Comparison of ENCODE assay signal across 9 cellular contexts in genomic region chr13:75687145-75687763, GRCh38. TPM values are rescaled to one million over a fixed set of nuclear protein-coding genes. Genes with fewer than 3 reads are reported as not detected.
DNase-seq lines count a peak whose midpoint lies in the region; ATAC-seq and TF ChIP-seq lines count a peak whose summit lies in the region.
"Had no signal": no experiment of that assay in that cellular context is flagged by ENCODE, and none has a peak within 500 bp of the region (broad histone marks: within the 10 kb centered on the region; RNA-seq: fewer than 3 reads in every experiment).

No MANE protein-coding gene starts in this region.

- no peak overlapping the region for H3K18ac ChIP-seq in trophoblast cell (ENCODE audit: low read length)

- no peak overlapping the region for H3K9ac ChIP-seq in trophoblast cell (ENCODE audit: low read length)

- H3K4me1 Mint-ChIP-seq in activated T-helper 1 cell treated with anti-CD3 and anti-CD28 coated beads, Interleukin-12 subunit alpha, Interleukin-12 subunit beta, Interleukin-2, Interleukin-4 antibody, amounts not matched to agents 30 ng/mL and 10 ng/mL and 1 ng/mL, durations not matched to agents 14 hours and 24 hours and 36 hours (ENCODE audit: low read depth) = peaks cover 8% of the 10 kb centered on the region

- no peak overlapping the region for H3K23ac ChIP-seq in trophoblast cell (ENCODE audit: low read length)

- H4K8ac ChIP-seq in trophoblast cell (ENCODE audit: low read depth, low read length) = no peak overlapping the region

- H3K36me3 ChIP-seq in trophoblast cell (ENCODE audit: control insufficient read depth in 1 of 2, insufficient read depth in 2 of 2, low read length in 2 of 2) = peaks cover 0 to 2% of the 10 kb centered on the region in 2 experiments

- no peaks in the 10 kb centered on the region for H3K79me2 ChIP-seq in trophoblast cell (ENCODE audit: control insufficient read depth, insufficient read depth, low read length, poor library complexity)

- no peak overlapping the region for H3K4me2 ChIP-seq in trophoblast cell (ENCODE audit: low read length)

- H3K4me1 ChIP-seq in trophoblast cell (ENCODE audit: control insufficient read depth in 1 of 2, insufficient read depth in 2 of 2, low read length in 2 of 2) = peaks cover 5 to 11% of the 10 kb centered on the region in 2 experiments

- no peaks in the 10 kb centered on the region for H3K27me3 ChIP-seq in trophoblast cell (ENCODE audit: insufficient read depth, low read length)

- no peak overlapping the region for H3K27ac Mint-ChIP-seq in activated T-helper 1 cell treated with anti-CD3 and anti-CD28 coated beads, Interleukin-12 subunit alpha, Interleukin-12 subunit beta, Interleukin-2, Interleukin-4 antibody, amounts not matched to agents 30 ng/mL and 10 ng/mL and 1 ng/mL, durations not matched to agents 14 hours and 24 hours and 36 hours

- TF ChIP-seq CTCF in GM12874 (IDR thresholded peaks at IDR 0.05; ENCODE audit: insufficient read depth, low read depth, low read length) = peak; percentile 10; the same call in 1 of the 2 replicates

- no peak overlapping the region for H3K4me3 Mint-ChIP-seq in activated T-helper 1 cell treated with anti-CD3 and anti-CD28 coated beads, Interleukin-12 subunit alpha, Interleukin-12 subunit beta, Interleukin-2, Interleukin-4 antibody, amounts not matched to agents 30 ng/mL and 10 ng/mL and 1 ng/mL, durations not matched to agents 14 hours and 24 hours and 36 hours

- H3K14ac ChIP-seq in trophoblast cell (ENCODE audit: low read length) = no peak overlapping the region

- no peak for ATAC-seq in GM21723 (IDR thresholded peaks at IDR 0.05; ENCODE audit: unreplicated experiment)

- no peak overlapping the region for H4K91ac ChIP-seq in trophoblast cell (ENCODE audit: low read depth, low read length)

- H3K36me3 Mint-ChIP-seq in activated T-helper 1 cell treated with anti-CD3 and anti-CD28 coated beads, Interleukin-12 subunit alpha, Interleukin-12 subunit beta, Interleukin-2, Interleukin-4 antibody, amounts not matched to agents 30 ng/mL and 10 ng/mL and 1 ng/mL, durations not matched to agents 14 hours and 24 hours and 36 hours (ENCODE audit: low read depth) = no peaks in the 10 kb centered on the region

- no peak overlapping the region for H2BK120ac ChIP-seq in trophoblast cell (ENCODE audit: insufficient read depth, low read length, poor library complexity)

- no peak overlapping the region for H2BK12ac ChIP-seq in trophoblast cell (ENCODE audit: low read length)

- H3K27ac ChIP-seq in trophoblast cell (ENCODE audit: low read depth, low read length) = no peak overlapping the region

- DNase-seq in NCI-H226 = peak; percentile 16
- DNase-seq in dermis blood vessel endothelial cell = peak; percentile 62
- peak; percentile 12 to 73 for DNase-seq in trophoblast cell
- DNase-seq in islet precursor cell = no peak
- no peak for DNase-seq in midbrain (lab: John Stamatoyannopoulos, UW)
- DNase-seq in activated T-helper 1 cell treated with anti-CD3 and anti-CD28 coated beads, Interleukin-12 subunit alpha, Interleukin-12 subunit beta, Interleukin-2, Interleukin-4 antibody, amounts not matched to agents 30 ng/mL and 10 ng/mL and 1 ng/mL, durations not matched to agents 14 hours and 24 hours and 36 hours (ENCODE audit: low spot score) = no peak
- DNase-seq: left cardiac atrium had no signal

- no peaks in the 10 kb centered on the region for H3K27me3 Mint-ChIP-seq in activated T-helper 1 cell treated with anti-CD3 and anti-CD28 coated beads, Interleukin-12 subunit alpha, Interleukin-12 subunit beta, Interleukin-2, Interleukin-4 antibody, amounts not matched to agents 30 ng/mL and 10 ng/mL and 1 ng/mL, durations not matched to agents 14 hours and 24 hours and 36 hours (ENCODE audit: insufficient read depth)

- no peaks in the 10 kb centered on the region for H3K9me3 ChIP-seq in trophoblast cell (ENCODE audit: insufficient read depth, low read depth, low read length)

- H2BK5ac ChIP-seq in trophoblast cell (ENCODE audit: low read depth, low read length, poor library complexity) = no peak overlapping the region

- H3K9me3 Mint-ChIP-seq in activated T-helper 1 cell treated with anti-CD3 and anti-CD28 coated beads, Interleukin-12 subunit alpha, Interleukin-12 subunit beta, Interleukin-2, Interleukin-4 antibody, amounts not matched to agents 30 ng/mL and 10 ng/mL and 1 ng/mL, durations not matched to agents 14 hours and 24 hours and 36 hours = no peaks in the 10 kb centered on the region

- intact Hi-C loops in activated T-helper 1 cell treated with anti-CD3 and anti-CD28 coated beads, Interleukin-12 subunit alpha, Interleukin-12 subunit beta, Interleukin-2, Interleukin-4 antibody, amounts not matched to agents 30 ng/mL and 10 ng/mL and 1 ng/mL, durations not matched to agents 14 hours and 24 hours and 36 hours (cut with micrococcal nuclease) = no loop called here

- H3K79me1 ChIP-seq in trophoblast cell (ENCODE audit: low read length) = no peaks in the 10 kb centered on the region

- H3K4ac ChIP-seq in trophoblast cell (ENCODE audit: low read depth, low read length) = no peak overlapping the region

- no peak overlapping the region for H2AFZ ChIP-seq in trophoblast cell (ENCODE audit: insufficient read depth, low read length, poor library complexity)

- H2AK5ac ChIP-seq in trophoblast cell (ENCODE audit: low read length) = no peak overlapping the region

- H4K12ac ChIP-seq in trophoblast cell (ENCODE audit: low read depth, low read length) = no peak overlapping the region

- H3K4me3 ChIP-seq in trophoblast cell (ENCODE audit: low read depth, low read length) = no peak overlapping the region

RNA-seq across cellular contexts. Expression of gene LMO7, which starts 51.1 kb away (rescaled TPM):
- total RNA-seq in dermis blood vessel endothelial cell = 36.8 and 45.3 TPM in 2 replicates
- 34.4 and 34.9 TPM in 2 replicates for polyA plus RNA-seq in trophoblast cell (2013)
- 2.9 and 3.2 TPM in 2 replicates for total RNA-seq in activated T-helper 1 cell treated with anti-CD3 and anti-CD28 coated beads, Interleukin-12 subunit alpha, Interleukin-12 subunit beta, Interleukin-2, Interleukin-4 antibody, amounts not matched to agents 30 ng/mL and 10 ng/mL and 1 ng/mL, durations not matched to agents 14 hours and 24 hours and 36 hours

Comparison
In these comparisons a context has a peak if more than half of its experiments do, and no peak if none do; other contexts are left out.
1. DNase-seq: peak in NCI-H226 (single experiment), dermis blood vessel endothelial cell (single experiment) and trophoblast cell (2 of 2); none in islet precursor cell (single experiment), midbrain (single experiment) and activated T-helper 1 cell treated with anti-CD3 and anti-CD28 coated beads, Interleukin-12 subunit alpha, Interleukin-12 subunit beta, Interleukin-2, Interleukin-4 antibody, amounts not matched to agents 30 ng/mL and 10 ng/mL and 1 ng/mL, durations not matched to agents 14 hours and 24 hours and 36 hours (single experiment).